In the genomic region with DNA sequence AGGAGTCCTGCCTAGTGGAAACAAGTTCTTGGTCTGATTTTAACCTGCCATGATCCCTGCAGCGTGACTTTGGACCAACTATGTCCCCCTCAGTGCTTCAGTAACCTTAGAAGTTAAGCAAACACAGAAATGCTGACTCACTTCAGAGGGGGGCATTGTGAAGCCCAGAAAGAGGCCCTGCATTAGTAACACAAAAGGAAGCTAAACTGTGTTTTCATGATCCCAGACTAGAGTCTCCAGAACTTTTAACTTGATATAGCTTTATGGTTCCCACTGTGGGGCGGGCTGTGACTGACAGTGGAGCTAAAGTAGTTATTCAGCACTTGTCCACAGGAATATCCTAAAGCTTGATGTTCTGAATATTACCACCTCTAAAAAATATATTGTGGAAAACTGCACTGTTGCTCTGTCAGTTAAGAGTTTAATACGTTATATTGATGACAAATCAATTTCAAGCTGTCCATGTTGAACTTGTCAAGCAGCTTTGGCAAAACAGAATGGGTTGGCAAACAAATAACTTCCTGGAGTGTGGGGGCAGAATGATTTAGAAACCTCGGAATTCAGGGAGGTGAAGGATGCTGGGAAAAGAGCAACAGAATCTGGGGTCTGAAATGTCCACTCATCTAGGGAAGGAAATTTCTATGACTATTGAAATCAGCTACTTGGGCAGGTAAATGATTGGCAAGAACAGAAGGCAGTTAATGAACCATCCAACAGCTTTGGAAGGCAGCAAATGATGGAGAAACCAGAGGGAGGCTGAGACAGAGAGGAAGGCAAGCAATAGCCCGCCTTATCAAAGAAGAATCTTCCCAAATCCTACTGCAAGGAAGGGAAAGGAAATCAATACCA, we compare ENCODE assay signal across 10 cellular contexts.
DNase-seq lines count a peak whose midpoint lies in the region; ATAC-seq, FAIRE-seq and TF ChIP-seq lines count a peak whose summit lies in the region.
"Had no signal": no experiment of that assay in that cellular context is flagged by ENCODE, and none has a peak within 500 bp of the region (broad histone marks: within the 10 kb centered on the region; RNA-seq: fewer than 3 reads in every experiment).

No MANE protein-coding gene starts in this region.

- in situ Hi-C loops in ACHN (cut with HindIII; ENCODE audit: low pct_ligation_motif_present, low pct_unique_long_range_greater_than_20kb, low sequenced_read_pairs): no loop called here

- H3K4me1 Mint-ChIP-seq in astrocyte (ENCODE audit: low read depth, unreplicated experiment) (peaks cover 19% of the 10 kb centered on the region), mesothelial cell of epicardium (peaks cover 8% of the 10 kb centered on the region)

- peak overlapping the region; percentile 17; the same call in 1 of the 2 replicates for H3K9ac ChIP-seq in HUES64 (ENCODE audit: low read depth, low read length)
- H3K9ac ChIP-seq in astrocyte (ENCODE audit: low read length): peak overlapping the region; percentile 6

- H3K9me3 ChIP-seq in HUES64 (ENCODE audit: insufficient read depth, low read depth, low read length) (no peaks in the 10 kb centered on the region), astrocyte (ENCODE audit: insufficient read depth, low read depth, low read length) (no peaks in the 10 kb centered on the region)

- TF ChIP-seq CTCF in astrocyte (IDR thresholded peaks at IDR 0.05; ENCODE audit: insufficient read depth, low read depth, low read length) (no peak), mesothelial cell of epicardium (IDR thresholded peaks at IDR 0.05; ENCODE audit: unreplicated experiment) (no peak)

- H3K4me3 ChIP-seq in HUES64 (ENCODE audit: low read length): no peak overlapping the region
- no peak overlapping the region for H3K4me3 ChIP-seq in astrocyte (ENCODE audit: insufficient read depth, low read depth, low read length)

- H3K4me2 ChIP-seq in astrocyte (ENCODE audit: low read length): peak overlapping the region; percentile 65

- H4K20me1 ChIP-seq in astrocyte (ENCODE audit: insufficient read depth, low read length): no peaks in the 10 kb centered on the region

- no peak for ATAC-seq in HG02759 (IDR thresholded peaks at IDR 0.05; ENCODE audit: unreplicated experiment)
- no peak for ATAC-seq in HG03378 (IDR thresholded peaks at IDR 0.05; ENCODE audit: unreplicated experiment)
- no peak for ATAC-seq in GM18867 (IDR thresholded peaks at IDR 0.05; ENCODE audit: unreplicated experiment)
- ATAC-seq: activated CD4-positive, CD25-positive, alpha-beta regulatory T cell treated with anti-CD3 and anti-CD28 coated beads, Interleukin-2, amount 50 U/mL, for 24 hours; naive thymus-derived CD4-positive, alpha-beta T cell had no signal

- no peaks in the 10 kb centered on the region for H3K36me3 Mint-ChIP-seq in astrocyte (ENCODE audit: low read depth, unreplicated experiment)
- H3K36me3 Mint-ChIP-seq in mesothelial cell of epicardium: no peaks in the 10 kb centered on the region
- H3K36me3 Mint-ChIP-seq: naive thymus-derived CD4-positive, alpha-beta T cell had no signal

- H3K27me3 Mint-ChIP-seq in astrocyte (ENCODE audit: low read depth, unreplicated experiment) (no peaks in the 10 kb centered on the region), mesothelial cell of epicardium (ENCODE audit: low read depth) (peaks cover 2% of the 10 kb centered on the region)

- no peaks in the 10 kb centered on the region for H3K27me3 ChIP-seq in HUES64 (ENCODE audit: insufficient read depth, low read length)
- no peaks in the 10 kb centered on the region for H3K27me3 ChIP-seq in astrocyte (ENCODE audit: insufficient read depth, low read length)

- H3K36me3 ChIP-seq in HUES64 (ENCODE audit: insufficient read depth, low read length) (no peaks in the 10 kb centered on the region), astrocyte (ENCODE audit: insufficient read depth, low read length) (no peaks in the 10 kb centered on the region)

- 38% methylated on average over 4 of the region's 5 CpGs for WGBS in HUES64

- H3K4me3 Mint-ChIP-seq in astrocyte (ENCODE audit: unreplicated experiment) (no peak overlapping the region), mesothelial cell of epicardium (no peak overlapping the region)
- H3K4me3 Mint-ChIP-seq: naive thymus-derived CD4-positive, alpha-beta T cell had no signal

- FAIRE-seq in astrocyte (lab: Jason Lieb, UNC): peak; percentile 84

- DNase-seq in ACHN: peak; percentile 91
- peak; percentile 86 for DNase-seq in astrocyte (ENCODE audit: low read depth)
- DNase-seq in left kidney (ENCODE audit: low read depth, low spot score): peak; percentile 94
- no peak for DNase-seq in mesothelial cell of epicardium (ENCODE audit: low spot score in 2 of 2, unreplicated experiment in 2 of 2)
- DNase-seq: naive thymus-derived CD4-positive, alpha-beta T cell had no signal

- peak overlapping the region; percentile 51 for H2AFZ ChIP-seq in astrocyte (ENCODE audit: low read depth, low read length)

- peak overlapping the region; percentile 44 for H3K27ac Mint-ChIP-seq in astrocyte (ENCODE audit: unreplicated experiment)
- H3K27ac Mint-ChIP-seq in mesothelial cell of epicardium: no peak overlapping the region
- H3K27ac Mint-ChIP-seq: naive thymus-derived CD4-positive, alpha-beta T cell had no signal

- peak overlapping the region; percentile 85 for H3K27ac ChIP-seq in HUES64 (ENCODE audit: low read depth, low read length)
- peak overlapping the region; percentile 35 for H3K27ac ChIP-seq in astrocyte (ENCODE audit: low read depth, low read length)

- no peaks in the 10 kb centered on the region for H3K79me2 ChIP-seq in astrocyte (ENCODE audit: insufficient read depth, low read length)

- H3K9me3 Mint-ChIP-seq in astrocyte (ENCODE audit: unreplicated experiment) (no peaks in the 10 kb centered on the region), mesothelial cell of epicardium (no peaks in the 10 kb centered on the region)

- peaks cover 23% of the 10 kb centered on the region for H3K4me1 ChIP-seq in HUES64 (ENCODE audit: insufficient read depth, low read length)
- H3K4me1 ChIP-seq in astrocyte (ENCODE audit: insufficient read depth, low read length): peaks cover 16% of the 10 kb centered on the region

Comparison
In these comparisons a context has a peak if more than half of its experiments do, and no peak if none do; other contexts are left out.
1. DNase-seq: peak in ACHN (single experiment), astrocyte (single experiment) and left kidney (single experiment); none in mesothelial cell of epicardium (0 of 2).